9 cellular contexts compared by ENCODE assay signal in the genomic region with DNA sequence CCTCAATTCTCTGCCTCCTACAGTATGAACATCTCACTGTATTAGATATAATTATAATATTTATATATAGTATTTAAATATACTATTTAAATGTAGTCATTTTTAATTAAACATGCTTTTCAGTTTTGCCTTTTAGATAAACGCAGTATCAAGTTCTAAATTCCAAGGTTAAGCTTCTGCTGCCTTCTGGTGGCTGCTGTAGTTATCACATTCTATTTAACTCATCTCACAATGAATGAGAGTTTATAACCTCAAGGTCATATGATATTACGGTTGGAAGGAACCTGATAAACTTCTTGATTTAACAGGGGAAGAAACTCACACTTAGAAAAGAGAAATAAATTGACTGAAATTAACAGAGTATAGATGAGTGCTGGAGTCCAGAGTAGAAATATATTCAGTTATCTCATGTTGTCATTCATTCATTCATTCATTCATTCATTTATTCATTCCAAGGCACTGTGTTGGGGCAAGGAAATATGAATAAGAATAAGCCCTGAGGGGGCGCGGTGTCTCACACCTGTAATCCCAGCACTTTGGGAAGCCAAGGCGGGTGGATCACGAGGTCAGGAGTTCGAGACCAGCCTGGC. TPM values are rescaled to one million over a fixed set of nuclear protein-coding genes. Genes with fewer than 3 reads are reported as not detected.
A peak's percentile ranks its signal among the peaks of the same experiment; 100 is the strongest.
DNase-seq lines count a peak whose midpoint lies in the region; ATAC-seq and TF ChIP-seq lines count a peak whose summit lies in the region.
"Had no signal": no experiment of that assay in that cellular context is flagged by ENCODE, and none has a peak within 500 bp of the region (broad histone marks: within the 10 kb centered on the region; RNA-seq: fewer than 3 reads in every experiment).

No MANE protein-coding gene starts in this region.

- H3K4me1 ChIP-seq in SJCRH30: no peaks in the 10 kb centered on the region
- no peaks in the 10 kb centered on the region for H3K4me1 ChIP-seq in mucosa of descending colon (ENCODE audit: low read depth)

- intact Hi-C loops in natural killer cell (cut with micrococcal nuclease) (no loop called here), mucosa of descending colon (cut with DNase I, micrococcal nuclease) (no loop called here)

- H3K9me3 ChIP-seq in SJCRH30 (replicated peaks): no peaks in the 10 kb centered on the region
- no peaks in the 10 kb centered on the region for H3K9me3 ChIP-seq in mucosa of descending colon

- H3K4me3 ChIP-seq in LNCaP clone FGC (ENCODE audit: low read depth, low read length) (no peak overlapping the region), SJCRH30 (no peak overlapping the region), mucosa of descending colon (no peak overlapping the region)

- no peaks in the 10 kb centered on the region for H3K4me1 Mint-ChIP-seq in natural killer cell
- peaks cover 4 to 5% of the 10 kb centered on the region in 2 donors for H3K4me1 Mint-ChIP-seq in natural killer cell treated with Interleukin-12 subunit alpha and Interleukin-12 subunit beta and Interleukin-15 and Interleukin-18, amount 100 ng/mL, for 72 hours (ENCODE audit: low read depth in 2 of 2)

- no peaks in the 10 kb centered on the region for H3K9me3 Mint-ChIP-seq in natural killer cell
- H3K9me3 Mint-ChIP-seq in natural killer cell treated with Interleukin-12 subunit alpha and Interleukin-12 subunit beta and Interleukin-15 and Interleukin-18, amount 100 ng/mL, for 72 hours: no peaks in the 10 kb centered on the region
- H3K9me3 Mint-ChIP-seq: stimulated activated naive CD8-positive, alpha-beta T cell treated with anti-CD3 and anti-CD28 coated beads, Interleukin-15, amount 100 ng/mL, for 72 hours had no signal

- ATAC-seq in natural killer cell (peak; percentile 44 to 70 (median 55)), mucosa of descending colon (peak; percentile 84), HG03457 (IDR thresholded peaks at IDR 0.05; ENCODE audit: unreplicated experiment) (no peak), HG02938 (IDR thresholded peaks at IDR 0.05; ENCODE audit: unreplicated experiment) (no peak)
- ATAC-seq in natural killer cell treated with Interleukin-12 subunit alpha and Interleukin-12 subunit beta and Interleukin-15 and Interleukin-18, amount 100 ng/mL, for 72 hours: no peak
- ATAC-seq: stimulated activated naive CD8-positive, alpha-beta T cell treated with anti-CD3 and anti-CD28 coated beads, Interleukin-15, amount 100 ng/mL, for 72 hours had no signal

- DNase-seq in natural killer cell (no peak), LNCaP clone FGC (ENCODE audit: low read depth) (peak; percentile 56), SJCRH30 (peak; percentile 29 to 73), mucosa of descending colon (peak in 1 of 3 donors; percentile 84)
- DNase-seq in natural killer cell treated with Interleukin-12 subunit alpha and Interleukin-12 subunit beta and Interleukin-15 and Interleukin-18, amount 100 ng/mL, for 72 hours (ENCODE audit: low spot score): no peak
- DNase-seq in effector CD4-positive, alpha-beta T cell: peak; percentile 24

- H3K27ac Mint-ChIP-seq in natural killer cell: no peak overlapping the region
- peak overlapping the region in 1 of 2 donors; percentile 61 for H3K27ac Mint-ChIP-seq in natural killer cell treated with Interleukin-12 subunit alpha and Interleukin-12 subunit beta and Interleukin-15 and Interleukin-18, amount 100 ng/mL, for 72 hours
- H3K27ac Mint-ChIP-seq: stimulated activated naive CD8-positive, alpha-beta T cell treated with anti-CD3 and anti-CD28 coated beads, Interleukin-15, amount 100 ng/mL, for 72 hours had no signal

- TF ChIP-seq CTCF in natural killer cell (IDR thresholded peaks at IDR 0.05) (peak; percentile 53), LNCaP clone FGC (IDR thresholded peaks at IDR 0.05; ENCODE audit: control insufficient read depth, extremely low read depth, insufficient read depth) (peak; percentile 84), mucosa of descending colon (IDR thresholded peaks at IDR 0.05) (peak; percentile 23)

- H3K4me3 Mint-ChIP-seq in natural killer cell: no peak overlapping the region
- no peak overlapping the region for H3K4me3 Mint-ChIP-seq in natural killer cell treated with Interleukin-12 subunit alpha and Interleukin-12 subunit beta and Interleukin-15 and Interleukin-18, amount 100 ng/mL, for 72 hours
- H3K4me3 Mint-ChIP-seq: stimulated activated naive CD8-positive, alpha-beta T cell treated with anti-CD3 and anti-CD28 coated beads, Interleukin-15, amount 100 ng/mL, for 72 hours had no signal

- H3K27ac ChIP-seq in SJCRH30: no peak overlapping the region

- H3K36me3 Mint-ChIP-seq in natural killer cell: no peaks in the 10 kb centered on the region
- no peaks in the 10 kb centered on the region for H3K36me3 Mint-ChIP-seq in natural killer cell treated with Interleukin-12 subunit alpha and Interleukin-12 subunit beta and Interleukin-15 and Interleukin-18, amount 100 ng/mL, for 72 hours

- H3K36me3 ChIP-seq in SJCRH30 (no peaks in the 10 kb centered on the region), mucosa of descending colon (ENCODE audit: low read depth) (no peaks in the 10 kb centered on the region)

- H3K27me3 ChIP-seq in SJCRH30: no peaks in the 10 kb centered on the region

- H3K27me3 Mint-ChIP-seq in natural killer cell (ENCODE audit: low read depth in 2 of 2): peaks cover 9 to 11% of the 10 kb centered on the region in 2 donors
- H3K27me3 Mint-ChIP-seq in natural killer cell treated with Interleukin-12 subunit alpha and Interleukin-12 subunit beta and Interleukin-15 and Interleukin-18, amount 100 ng/mL, for 72 hours: peaks cover 16 to 20% of the 10 kb centered on the region in 2 donors
- H3K27me3 Mint-ChIP-seq: stimulated activated naive CD8-positive, alpha-beta T cell treated with anti-CD3 and anti-CD28 coated beads, Interleukin-15, amount 100 ng/mL, for 72 hours had no signal

RNA-seq across cellular contexts. Expression of gene GUCY2C, which starts 31.9 kb away (rescaled TPM):
- total RNA-seq in natural killer cell: not detected
- not detected for total RNA-seq in natural killer cell treated with Interleukin-12 subunit alpha and Interleukin-12 subunit beta and Interleukin-15 and Interleukin-18, amount 100 ng/mL, for 72 hours
- total RNA-seq in SJCRH30 (2014; rRNA removed; shearing (Covaris generic)): not detected in 2 replicates
- 10 to 100 TPM; 33.2 to 94.8 (median 73.8) TPM for total RNA-seq in mucosa of descending colon

Comparison
In these comparisons a context has a peak if more than half of its experiments do, and no peak if none do; other contexts are left out.
1. ATAC-seq: peak in natural killer cell (3 of 3) and mucosa of descending colon (single experiment); none in natural killer cell treated with Interleukin-12 subunit alpha and Interleukin-12 subunit beta and Interleukin-15 and Interleukin-18, amount 100 ng/mL, for 72 hours (0 of 2), HG03457 (single experiment) and HG02938 (single experiment).
2. DNase-seq: peak in LNCaP clone FGC (single experiment), SJCRH30 (2 of 2) and effector CD4-positive, alpha-beta T cell (single experiment); none in natural killer cell (single experiment) and natural killer cell treated with Interleukin-12 subunit alpha and Interleukin-12 subunit beta and Interleukin-15 and Interleukin-18, amount 100 ng/mL, for 72 hours (single experiment).
3. CTCF ChIP-seq: peak in every context shown above with its lines; median percentile 84 in LNCaP clone FGC; 53 in natural killer cell; 23 in mucosa of descending colon.
4. RNA of gene GUCY2C, which starts 31.9 kb away (total RNA-seq): 33.2 to 94.8 TPM in mucosa of descending colon; not detected in natural killer cell, not detected in natural killer cell treated with Interleukin-12 subunit alpha and Interleukin-12 subunit beta and Interleukin-15 and Interleukin-18, amount 100 ng/mL, for 72 hours and not detected in SJCRH30; every median in the first group is over 10 times any median in the second.